Comparison of ENCODE assay signal across 12 cellular contexts in the genomic region with DNA sequence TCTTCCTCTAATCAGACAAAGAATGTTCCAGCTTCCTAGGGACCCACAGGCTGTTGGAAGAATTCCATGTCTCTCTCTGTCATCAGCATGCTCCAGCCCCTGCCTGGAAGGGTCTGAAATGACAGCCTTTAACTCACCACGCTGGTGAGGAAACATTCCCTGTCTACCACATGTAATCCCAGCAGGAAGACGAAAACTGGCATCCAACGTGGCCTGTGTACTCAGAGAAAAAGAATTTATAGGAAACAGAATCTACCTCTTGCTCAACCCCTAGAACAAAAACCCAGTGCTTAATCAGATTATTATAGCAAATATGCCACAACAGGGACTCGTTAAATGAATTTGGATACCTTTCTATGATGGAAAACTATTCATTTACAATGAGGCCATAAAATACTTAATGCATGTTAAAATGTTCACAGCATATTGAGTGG.
DNase-seq lines count a peak whose midpoint lies in the region; ATAC-seq and TF ChIP-seq lines count a peak whose summit lies in the region.
"Had no signal": no experiment of that assay in that cellular context is flagged by ENCODE, and none has a peak within 500 bp of the region (broad histone marks: within the 10 kb centered on the region; RNA-seq: fewer than 3 reads in every experiment).

No MANE protein-coding gene starts in this region.

- ATAC-seq in left ventricle myocardium superior: no peak

- TF ChIP-seq CTCF in fibroblast of the aortic adventitia (IDR thresholded peaks at IDR 0.05; ENCODE audit: insufficient read depth, low read length) (peak; percentile 0), WERI-Rb-1 (IDR thresholded peaks at IDR 0.05; ENCODE audit: low read depth, low read length) (no peak), Caco-2 (IDR thresholded peaks at IDR 0.05; ENCODE audit: insufficient read depth in 1 of 2, low read depth in 1 of 2, low read length in 1 of 2, severe bottlenecking in 1 of 2, unreplicated experiment in 1 of 2) (no peak)

- no peaks in the 10 kb centered on the region for H3K9me3 ChIP-seq in stomach smooth muscle (ENCODE audit: control insufficient read depth in 2 of 2, low read length in 2 of 2)
- H3K9me3 ChIP-seq in WERI-Rb-1 (ENCODE audit: severe bottlenecking): no peaks in the 10 kb centered on the region
- no peaks in the 10 kb centered on the region for H3K9me3 ChIP-seq in Caco-2
- H3K9me3 ChIP-seq: Peyer's patch had no signal

- H3K4me1 Mint-ChIP-seq in Caco-2 (ENCODE audit: low read depth, unreplicated experiment): no peaks in the 10 kb centered on the region

- POLR2A ChIA-PET in Caco-2 (lab: Charles Lee): no interaction called here

- H3K36me3 ChIP-seq in stomach smooth muscle (ENCODE audit: control insufficient read depth in 2 of 2, insufficient read depth in 2 of 2, low read length in 2 of 2) (no peaks in the 10 kb centered on the region), WERI-Rb-1 (no peaks in the 10 kb centered on the region), Caco-2 (ENCODE audit: control insufficient read depth, insufficient read depth, low read length) (no peaks in the 10 kb centered on the region)
- H3K36me3 ChIP-seq: Peyer's patch had no signal

- H3K27me3 ChIP-seq in stomach smooth muscle (ENCODE audit: control insufficient read depth in 1 of 2, insufficient read depth in 2 of 2, low read length in 2 of 2) (peaks cover 0 to 3% of the 10 kb centered on the region in 2 donors), WERI-Rb-1 (ENCODE audit: insufficient read depth, low read depth, severe bottlenecking) (no peaks in the 10 kb centered on the region), Caco-2 (replicated peaks; ENCODE audit: control insufficient read depth, insufficient read depth, low read length) (no peaks in the 10 kb centered on the region; the same call in 1 of the 2 replicates)
- H3K27me3 ChIP-seq: Peyer's patch had no signal

- intact Hi-C loops in left ventricle myocardium superior (cut with micrococcal nuclease): no loop called here
- intact Hi-C loops in Caco-2 (cut with micrococcal nuclease; ENCODE audit: unreplicated experiment): no loop called here

- CTCF ChIA-PET in Caco-2 (lab: Charles Lee): no interaction called here

- peaks cover 40% of the 10 kb centered on the region for H3K4me1 ChIP-seq in stomach smooth muscle (ENCODE audit: control insufficient read depth, insufficient read depth, low read length)
- H3K4me1 ChIP-seq in Caco-2: no peaks in the 10 kb centered on the region
- H3K4me1 ChIP-seq: Peyer's patch had no signal

- no peak overlapping the region for H3K27ac Mint-ChIP-seq in Caco-2 (ENCODE audit: unreplicated experiment)

- H3K36me3 Mint-ChIP-seq in Caco-2 (ENCODE audit: insufficient read depth, unreplicated experiment): no peaks in the 10 kb centered on the region

- H3K4me3 Mint-ChIP-seq in Caco-2 (ENCODE audit: unreplicated experiment): no peak overlapping the region

- BruUV-seq in Caco-2 (replicated peaks; lab: Mats Ljungman, UMichigan): no TSS peak

- H3K9ac ChIP-seq in stomach smooth muscle (ENCODE audit: low read length in 2 of 2): peak overlapping the region in 1 of 2 donors; percentile 63

- H3K9me3 Mint-ChIP-seq in Caco-2 (ENCODE audit: unreplicated experiment): no peaks in the 10 kb centered on the region

- H3K27ac ChIP-seq in stomach smooth muscle (ENCODE audit: low read length) (peak overlapping the region; percentile 92), WERI-Rb-1 (no peak overlapping the region)

- peaks cover 38% of the 10 kb centered on the region for H3K27me3 Mint-ChIP-seq in Caco-2 (ENCODE audit: insufficient read depth, unreplicated experiment)

- H3K4me3 ChIP-seq in fibroblast of the aortic adventitia (ENCODE audit: low read depth, low read length) (no peak overlapping the region), stomach smooth muscle (ENCODE audit: low read length in 2 of 2) (no peak overlapping the region), WERI-Rb-1 (ENCODE audit: low read depth, low read length) (no peak overlapping the region), Caco-2 (ENCODE audit: low read depth, low read length) (no peak overlapping the region)
- H3K4me3 ChIP-seq: Peyer's patch had no signal

- peak; percentile 99 for DNase-seq in H4 (ENCODE audit: low spot score)
- peak; percentile 50 for DNase-seq in T1000 (lab: John Stamatoyannopoulos, UW)
- DNase-seq in fibroblast of the aortic adventitia (ENCODE audit: low read depth): peak; percentile 96
- no peak for DNase-seq in HuH-7 (ENCODE audit: low spot score)
- no peak for DNase-seq in left ventricle myocardium superior
- DNase-seq in WERI-Rb-1: no peak
- DNase-seq in Caco-2: no peak
- DNase-seq: activated T-cell treated with anti-CD3 and anti-CD28 coated beads for 4 hours; kidney glomerular epithelial cell; stimulated activated naive CD4-positive, alpha-beta T cell had no signal

Comparison
In these comparisons a context has a peak if more than half of its experiments do, and no peak if none do; other contexts are left out.
1. DNase-seq: peak in H4 (single experiment), T1000 (single experiment) and fibroblast of the aortic adventitia (single experiment); none in HuH-7 (single experiment), left ventricle myocardium superior (single experiment), WERI-Rb-1 (single experiment) and Caco-2 (0 of 2).